ENCODE assay signal across 8 cellular contexts in the genomic region with DNA sequence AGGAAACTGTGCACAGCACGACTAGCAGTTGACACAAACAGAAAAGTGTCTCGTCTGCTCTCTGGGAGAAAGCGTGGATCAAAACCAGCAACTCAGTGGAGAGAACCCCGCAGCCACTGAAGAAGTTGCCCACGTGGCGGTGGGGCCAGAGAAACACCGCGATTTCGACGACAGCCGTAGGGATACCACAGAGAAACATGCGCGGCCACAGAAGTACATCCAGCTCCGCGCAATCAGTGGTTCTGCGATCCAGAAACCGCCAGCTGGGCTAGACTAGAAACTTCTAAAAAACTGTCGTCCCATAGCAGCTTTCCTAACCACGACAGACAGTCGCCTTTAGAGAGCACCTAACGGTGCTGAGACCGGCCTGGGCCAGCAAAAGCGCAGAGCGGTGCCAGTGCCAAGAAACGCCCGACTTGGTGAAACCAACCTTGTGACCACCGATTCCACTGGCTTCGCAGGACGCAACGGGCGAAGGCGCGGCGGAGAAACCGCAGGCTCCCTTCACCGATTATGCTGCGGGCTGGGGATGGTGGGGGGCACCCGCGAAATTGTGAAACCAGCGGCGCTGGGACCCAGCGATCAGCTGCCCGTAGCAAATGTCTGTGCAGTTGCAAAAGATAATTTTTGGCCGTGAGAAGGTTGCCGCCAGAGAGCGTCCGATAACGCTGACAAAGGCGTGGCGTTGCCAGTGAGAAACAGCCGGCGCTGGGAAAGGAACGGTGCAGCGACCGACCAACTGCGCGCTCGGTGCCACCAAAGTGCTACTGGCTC. TPM values are rescaled to one million over a fixed set of nuclear protein-coding genes. Genes with fewer than 3 reads are reported as not detected.
DNase-seq lines count a peak whose midpoint lies in the region; ATAC-seq and TF ChIP-seq lines count a peak whose summit lies in the region.

No MANE protein-coding gene starts in this region.

- peak; percentile 23; the same call in 1 of the 2 replicates for TF ChIP-seq CTCF in BE2C (IDR thresholded peaks at IDR 0.05; ENCODE audit: low read depth, low read length)

- H3K27ac ChIP-seq in mesodermal cell (ENCODE audit: low read depth, low read length, severe bottlenecking) = peak overlapping the region; percentile 89

- no peaks in the 10 kb centered on the region for H3K4me1 ChIP-seq in BE2C
- peaks cover 21% of the 10 kb centered on the region for H3K4me1 ChIP-seq in mesodermal cell (ENCODE audit: control insufficient read depth, insufficient read depth, low read length, poor library complexity, severe bottlenecking)

- DNase-seq in BE2C = peak; percentile 67
- DNase-seq in NCI-H345 treated with DMSO at 0.1 percent for 48 hours (lab: John Stamatoyannopoulos, UW; ENCODE audit: unreplicated experiment) = peak; percentile 83
- DNase-seq in activated CD4-positive, alpha-beta T cell treated with anti-CD3 and anti-CD28 coated beads, Interleukin-2, amount 10 ng/mL, durations not matched to agents 7 days and 5 days = peak; percentile 78
- DNase-seq in ecto neural progenitor cell (ENCODE audit: low spot score) = peak; percentile 66
- DNase-seq in stimulated activated effector memory CD8-positive, alpha-beta T cell treated with anti-CD3 and anti-CD28 coated beads, Interleukin-12 subunit alpha, Interleukin-12 subunit beta, amount 100 ng/mL, for 72 hours (ENCODE audit: low spot score in 2 of 2) = peak; percentile 50 to 90

- peaks cover 24% of the 10 kb centered on the region for H3K27me3 ChIP-seq in BE2C

- POLR2A ChIA-PET in activated CD4-positive, alpha-beta T cell treated with anti-CD3 and anti-CD28 coated beads, Interleukin-2, amount 10 ng/mL, durations not matched to agents 7 days and 5 days (lab: Charles Lee) = interaction anchor here (0.6 to 6.1 kb wide), 7 partner anchors 22 to 1148 kb away, joined by 3 to 108 read pairs (median 13); partner anchors contain the start of gene ZNF131

- 6 to 7% methylated on average over 49 to 54 of the region's 58 CpGs for WGBS in mesodermal cell (ENCODE audit: insufficient coverage in 2 of 2), 2 experiments

- H3K4me1 Mint-ChIP-seq in activated CD4-positive, alpha-beta T cell treated with anti-CD3 and anti-CD28 coated beads, Interleukin-2, amount 10 ng/mL, durations not matched to agents 7 days and 5 days = peaks cover 32% of the 10 kb centered on the region
- peaks cover 39% of the 10 kb centered on the region for H3K4me1 Mint-ChIP-seq in stimulated activated effector memory CD8-positive, alpha-beta T cell treated with anti-CD3 and anti-CD28 coated beads, Interleukin-12 subunit alpha, Interleukin-12 subunit beta, amount 100 ng/mL, for 72 hours

- ATAC-seq in GM18907 (IDR thresholded peaks at IDR 0.05; ENCODE audit: unreplicated experiment) (peak; percentile 31), HG03139 (IDR thresholded peaks at IDR 0.05; ENCODE audit: unreplicated experiment) (peak; percentile 19)
- peak; percentile 48 for ATAC-seq in stimulated activated effector memory CD8-positive, alpha-beta T cell treated with anti-CD3 and anti-CD28 coated beads, Interleukin-12 subunit alpha, Interleukin-12 subunit beta, amount 100 ng/mL, for 72 hours

- H3K4me3 ChIP-seq in BE2C (ENCODE audit: low read depth, low read length) = peak overlapping the region; percentile 81
- peak overlapping the region; percentile 46 for H3K4me3 ChIP-seq in mesodermal cell (ENCODE audit: extremely low read depth, insufficient read depth, low read length, poor library complexity, severe bottlenecking)

- peak overlapping the region; percentile 94 for H3K4me3 Mint-ChIP-seq in activated CD4-positive, alpha-beta T cell treated with anti-CD3 and anti-CD28 coated beads, Interleukin-2, amount 10 ng/mL, durations not matched to agents 7 days and 5 days
- H3K4me3 Mint-ChIP-seq in stimulated activated effector memory CD8-positive, alpha-beta T cell treated with anti-CD3 and anti-CD28 coated beads, Interleukin-12 subunit alpha, Interleukin-12 subunit beta, amount 100 ng/mL, for 72 hours = peak overlapping the region; percentile 88

- H3K36me3 Mint-ChIP-seq in activated CD4-positive, alpha-beta T cell treated with anti-CD3 and anti-CD28 coated beads, Interleukin-2, amount 10 ng/mL, durations not matched to agents 7 days and 5 days (ENCODE audit: low read depth) = peaks cover 36% of the 10 kb centered on the region
- peaks cover 47% of the 10 kb centered on the region for H3K36me3 Mint-ChIP-seq in stimulated activated effector memory CD8-positive, alpha-beta T cell treated with anti-CD3 and anti-CD28 coated beads, Interleukin-12 subunit alpha, Interleukin-12 subunit beta, amount 100 ng/mL, for 72 hours

- H3K27ac Mint-ChIP-seq in activated CD4-positive, alpha-beta T cell treated with anti-CD3 and anti-CD28 coated beads, Interleukin-2, amount 10 ng/mL, durations not matched to agents 7 days and 5 days = peak overlapping the region; percentile 99
- H3K27ac Mint-ChIP-seq in stimulated activated effector memory CD8-positive, alpha-beta T cell treated with anti-CD3 and anti-CD28 coated beads, Interleukin-12 subunit alpha, Interleukin-12 subunit beta, amount 100 ng/mL, for 72 hours = peak overlapping the region; percentile 91

- no peaks in the 10 kb centered on the region for H3K27me3 Mint-ChIP-seq in activated CD4-positive, alpha-beta T cell treated with anti-CD3 and anti-CD28 coated beads, Interleukin-2, amount 10 ng/mL, durations not matched to agents 7 days and 5 days

- no peaks in the 10 kb centered on the region for H3K9me3 Mint-ChIP-seq in activated CD4-positive, alpha-beta T cell treated with anti-CD3 and anti-CD28 coated beads, Interleukin-2, amount 10 ng/mL, durations not matched to agents 7 days and 5 days
- no peaks in the 10 kb centered on the region for H3K9me3 Mint-ChIP-seq in stimulated activated effector memory CD8-positive, alpha-beta T cell treated with anti-CD3 and anti-CD28 coated beads, Interleukin-12 subunit alpha, Interleukin-12 subunit beta, amount 100 ng/mL, for 72 hours

- H3K9me3 ChIP-seq in BE2C (no peaks in the 10 kb centered on the region), mesodermal cell (ENCODE audit: control insufficient read depth, low read length) (no peaks in the 10 kb centered on the region)

- H3K36me3 ChIP-seq in BE2C (no peaks in the 10 kb centered on the region), mesodermal cell (ENCODE audit: control insufficient read depth, insufficient read depth, low read length) (no peaks in the 10 kb centered on the region)

- CTCF ChIA-PET in activated CD4-positive, alpha-beta T cell treated with anti-CD3 and anti-CD28 coated beads, Interleukin-2, amount 10 ng/mL, durations not matched to agents 7 days and 5 days (lab: Charles Lee) = interaction anchor here (0.6 to 3.2 kb wide), 11 partner anchors 7 to 134 kb away, joined by 3 to 50 read pairs (median 9); no protein-coding TSS in a partner anchor

RNA-seq across cellular contexts. Expression of gene ANXA2R, which starts 2.7 kb away (rescaled TPM):
- 7.1 TPM for polyA plus RNA-seq in BE2C (2012; ENCODE audit: insufficient read depth, insufficient read length, low read depth)
- 10 to 100 TPM; 29.5 to 32.0 TPM for total RNA-seq in activated CD4-positive, alpha-beta T cell treated with anti-CD3 and anti-CD28 coated beads, Interleukin-2, amount 10 ng/mL, durations not matched to agents 7 days and 5 days
- polyA plus RNA-seq in mesodermal cell (2013, experiment 1 of 2) = 1.9 TPM
- 1.2 TPM for polyA plus RNA-seq in mesodermal cell (2013, experiment 2 of 2)

Comparison
In these comparisons a context has a peak if more than half of its experiments do, and no peak if none do; other contexts are left out.
1. Peak in every context shown above with its lines: DNase-seq, ATAC-seq, H3K4me3 ChIP-seq and H3K27ac ChIP-seq.